ENCODE assay signal across 28 cellular contexts in the genomic region with DNA sequence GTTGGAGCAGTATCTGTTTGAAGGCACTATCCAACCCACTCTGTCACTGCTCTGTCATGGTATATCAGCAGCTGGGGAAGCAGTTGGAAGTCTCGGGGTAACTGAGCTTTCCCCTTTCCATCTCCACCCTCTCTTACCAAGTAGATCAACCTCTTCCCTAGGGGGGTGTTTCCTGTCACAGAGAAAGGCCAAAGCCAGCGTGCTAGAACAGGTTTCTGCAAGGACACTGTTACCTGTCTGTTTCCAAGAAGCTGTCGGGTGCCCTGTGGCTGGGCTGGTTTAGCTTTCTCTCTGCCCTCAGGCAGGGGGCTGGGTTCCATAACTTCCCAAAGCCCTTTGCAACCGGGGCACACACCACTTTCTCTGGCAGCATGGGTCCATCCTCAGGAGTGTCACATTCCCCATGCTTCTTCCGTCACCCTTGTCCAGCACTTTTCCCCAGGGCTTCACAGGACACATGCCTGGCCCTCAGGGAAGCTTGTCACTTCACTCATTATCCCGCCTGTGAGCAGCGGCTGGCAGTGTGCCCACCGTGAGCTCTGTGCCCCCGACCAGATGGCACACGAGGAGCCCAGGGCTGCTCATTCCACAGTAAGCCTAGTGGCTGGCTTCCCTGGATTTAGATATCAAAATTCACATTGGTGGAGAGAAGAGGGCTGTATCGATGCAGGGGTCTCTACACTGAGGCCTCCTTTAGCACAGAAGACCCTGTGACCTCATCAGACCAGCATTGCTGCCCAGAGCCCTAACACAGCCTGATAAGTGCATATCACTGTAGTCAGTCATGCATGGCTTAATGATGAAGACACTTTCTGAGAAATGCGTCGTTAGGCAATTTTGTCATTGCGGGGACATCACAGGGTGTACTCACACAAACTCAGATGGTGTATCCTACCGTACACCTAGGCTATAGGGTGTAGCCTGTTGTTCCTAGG.
DNase-seq lines count a peak whose midpoint lies in the region; ATAC-seq and TF ChIP-seq lines count a peak whose summit lies in the region.
"Had no signal": no experiment of that assay in that cellular context is flagged by ENCODE, and none has a peak within 500 bp of the region (broad histone marks: within the 10 kb centered on the region; RNA-seq: fewer than 3 reads in every experiment).

No MANE protein-coding gene starts in this region.

- H3K4me2 ChIP-seq in SK-N-SH = no peak overlapping the region
- H3K4me2 ChIP-seq: BLaER1, GM23338, smooth muscle cell had no signal

- H3K36me3 ChIP-seq in SK-N-SH (replicated peaks in 1 of 2; ENCODE audit: control insufficient read depth in 1 of 2, insufficient read depth in 2 of 2, low read length in 1 of 2) = no peaks in the 10 kb centered on the region
- H3K36me3 ChIP-seq in RWPE2 (ENCODE audit: low read depth) = no peaks in the 10 kb centered on the region
- H3K36me3 ChIP-seq: BLaER1 had no signal

- ATAC-seq in SK-N-SH treated with all-trans-retinoic acid at 6 μM for 48 hours (no peak), RWPE2 (ENCODE audit: low read depth) (peak; percentile 24; the same call in 2 of the 3 replicates), left cardiac atrium (peak; percentile 42 to 87), GM21423 (IDR thresholded peaks at IDR 0.05; ENCODE audit: unreplicated experiment) (no peak), HG03469 (IDR thresholded peaks at IDR 0.05; ENCODE audit: unreplicated experiment) (no peak)
- ATAC-seq: activated CD4-positive, CD25-positive, alpha-beta regulatory T cell treated with anti-CD3 and anti-CD28 coated beads, Interleukin-2, amount 50 U/mL, for 24 hours; activated CD8-positive, alpha-beta T cell treated with anti-CD3 and anti-CD28 coated beads, Interleukin-2, amount 10 ng/mL, durations not matched to agents 7 days and 5 days; GM23338 had no signal

- H3K27me3 ChIP-seq in SK-N-SH (ENCODE audit: insufficient read depth) (no peaks in the 10 kb centered on the region), RWPE2 (ENCODE audit: insufficient read depth, poor library complexity, severe bottlenecking) (no peaks in the 10 kb centered on the region)
- H3K27me3 ChIP-seq: BLaER1, testis had no signal

- 94% methylated on average over 9 of the region's 15 CpGs for WGBS in SK-N-SH (ENCODE audit: low lambda C conversion rate)

- TF ChIP-seq RAD21 in SK-N-SH (IDR thresholded peaks at IDR 0.05; ENCODE audit: low read length) = no peak

- H3K9me3 ChIP-seq in SK-N-SH (no peaks in the 10 kb centered on the region), RWPE2 (ENCODE audit: severe bottlenecking) (no peaks in the 10 kb centered on the region)
- H3K9me3 ChIP-seq: BLaER1, Caco-2, testis had no signal

- no peaks in the 10 kb centered on the region for H3K9me2 ChIP-seq in SK-N-SH

- peaks cover 0 to 10% of the 10 kb centered on the region in 2 experiments; a peak in 1 of 4 replicates for H3K4me1 ChIP-seq in SK-N-SH (ENCODE audit: control insufficient read depth in 1 of 2, insufficient read depth in 2 of 2, low read depth in 1 of 2, low read length in 1 of 2)
- peaks cover 8% of the 10 kb centered on the region for H3K4me1 ChIP-seq in RWPE2 (ENCODE audit: insufficient read depth, poor library complexity, severe bottlenecking)
- H3K4me1 ChIP-seq: BLaER1, Caco-2, testis had no signal

- no peak overlapping the region for H2AFZ ChIP-seq in SK-N-SH (ENCODE audit: low read depth)
- H2AFZ ChIP-seq: GM23338 had no signal

- H3F3A ChIP-seq in SK-N-SH (replicated peaks; ENCODE audit: insufficient read depth) = no peaks in the 10 kb centered on the region

- H3K9ac ChIP-seq in SK-N-SH = no peak overlapping the region
- H3K9ac ChIP-seq: BLaER1 had no signal

- H3K4me3 ChIP-seq in SK-N-SH (ENCODE audit: low read depth in 2 of 2, low read length in 1 of 2) (no peak overlapping the region), RWPE2 (ENCODE audit: severe bottlenecking) (no peak overlapping the region)
- H3K4me3 ChIP-seq: BLaER1, GM23338, smooth muscle cell, testis had no signal

- DNase-seq in SK-N-SH = peak; percentile 67
- no peak for DNase-seq in RWPE2 (ENCODE audit: low spot score)
- DNase-seq in left cardiac atrium = peak; percentile 52
- peak; percentile 61 for DNase-seq in ureter (ENCODE audit: low spot score)
- no peak for DNase-seq in AML-193 (lab: John Stamatoyannopoulos, UW)
- DNase-seq: activated CD8-positive, alpha-beta T cell treated with anti-CD3 and anti-CD28 coated beads, Interleukin-2, amount 10 ng/mL, durations not matched to agents 7 days and 5 days; activated naive CD4-positive, alpha-beta T cell; activated T-cell treated with anti-CD3 and anti-CD28 coated beads, Interleukin-2, amount 50 U/mL, for 24 hours; amniotic stem cell; Caco-2; central memory CD4-positive, alpha-beta T cell; foreskin melanocyte; Karpas-422; kidney; MV-4-11; NCI-H187 treated with DMSO at 0.1 percent for 48 hours; NK-92 treated with Interleukin-12 subunit alpha and Interleukin-12 subunit beta, amount 100 ng/mL, for 24 hours; stimulated activated CD4-positive, alpha-beta T cell treated with anti-CD3 and anti-CD28 coated beads, Interleukin-2, amount 100 ng/mL, for 48 hours; stimulated activated naive CD4-positive, alpha-beta T cell; testis had no signal

- CTCF ChIA-PET in SK-N-SH (lab: Yijun Ruan, JAX) = interaction anchor here (2.2 kb wide), 1 partner anchor 18 kb away, joined by 11 read pairs; no protein-coding TSS in a partner anchor

- no peak for TF ChIP-seq CTCF in SK-N-SH (IDR thresholded peaks at IDR 0.05)
- TF ChIP-seq CTCF in RWPE2 (IDR thresholded peaks at IDR 0.05; ENCODE audit: poor library complexity, severe bottlenecking) = no peak

- H3K27ac ChIP-seq in SK-N-SH (ENCODE audit: low read depth in 2 of 2, low read length in 1 of 2) (no peak overlapping the region), RWPE2 (ENCODE audit: poor library complexity, severe bottlenecking) (no peak overlapping the region)
- H3K27ac ChIP-seq: BLaER1, epithelial cell of prostate, testis had no signal

- no peaks in the 10 kb centered on the region for H4K20me1 ChIP-seq in SK-N-SH (ENCODE audit: insufficient read depth)
- H4K20me1 ChIP-seq: BLaER1 had no signal

- H3K79me2 ChIP-seq in SK-N-SH (ENCODE audit: insufficient read depth) = no peaks in the 10 kb centered on the region; the same call in 1 of the 2 replicates

- POLR2A ChIA-PET in SK-N-SH (lab: Yijun Ruan, JAX) = no interaction called here

- intact Hi-C loops in left cardiac atrium (cut with DNase I) = no loop called here

- TF ChIP-seq EP300 in SK-N-SH (IDR thresholded peaks at IDR 0.05; ENCODE audit: borderline replicate concordance in 1 of 2, low read depth in 1 of 2, low read length in 1 of 2) = no peak

TF ChIP-seq in SK-N-SH, 30 proteins besides CTCF, POLR2A, EP300 and RAD21:
- peak; percentile 28; the same call in 1 of the 2 replicates for TF ChIP-seq GATA2 (CRISPR knock-in tag; IDR thresholded peaks at IDR 0.05)
- TF ChIP-seq ELF1 (IDR thresholded peaks at IDR 0.05) = no peak
- no peak for TF ChIP-seq FOXM1 (IDR thresholded peaks at IDR 0.05; ENCODE audit: low read depth)
TF ChIP-seq in SK-N-SH: peak in this region for 1.

TF ChIP-seq in SK-N-SH treated with all-trans-retinoic acid at 6 μM for 48 hours, 23 proteins besides CTCF, POLR2A, EP300 and RAD21:
- TF ChIP-seq ZFP3 (CRISPR knock-in tag; IDR thresholded peaks at IDR 0.05) (no peak), ZNF565 (CRISPR knock-in tag; conservative IDR thresholded peaks at IDR 0.05; ENCODE audit: low read depth) (no peak), PPARA (CRISPR knock-in tag; IDR thresholded peaks at IDR 0.05; ENCODE audit: borderline replicate concordance) (no peak), CSRNP3 (CRISPR knock-in tag; IDR thresholded peaks at IDR 0.05) (no peak)
- TF ChIP-seq, protein P1, sequence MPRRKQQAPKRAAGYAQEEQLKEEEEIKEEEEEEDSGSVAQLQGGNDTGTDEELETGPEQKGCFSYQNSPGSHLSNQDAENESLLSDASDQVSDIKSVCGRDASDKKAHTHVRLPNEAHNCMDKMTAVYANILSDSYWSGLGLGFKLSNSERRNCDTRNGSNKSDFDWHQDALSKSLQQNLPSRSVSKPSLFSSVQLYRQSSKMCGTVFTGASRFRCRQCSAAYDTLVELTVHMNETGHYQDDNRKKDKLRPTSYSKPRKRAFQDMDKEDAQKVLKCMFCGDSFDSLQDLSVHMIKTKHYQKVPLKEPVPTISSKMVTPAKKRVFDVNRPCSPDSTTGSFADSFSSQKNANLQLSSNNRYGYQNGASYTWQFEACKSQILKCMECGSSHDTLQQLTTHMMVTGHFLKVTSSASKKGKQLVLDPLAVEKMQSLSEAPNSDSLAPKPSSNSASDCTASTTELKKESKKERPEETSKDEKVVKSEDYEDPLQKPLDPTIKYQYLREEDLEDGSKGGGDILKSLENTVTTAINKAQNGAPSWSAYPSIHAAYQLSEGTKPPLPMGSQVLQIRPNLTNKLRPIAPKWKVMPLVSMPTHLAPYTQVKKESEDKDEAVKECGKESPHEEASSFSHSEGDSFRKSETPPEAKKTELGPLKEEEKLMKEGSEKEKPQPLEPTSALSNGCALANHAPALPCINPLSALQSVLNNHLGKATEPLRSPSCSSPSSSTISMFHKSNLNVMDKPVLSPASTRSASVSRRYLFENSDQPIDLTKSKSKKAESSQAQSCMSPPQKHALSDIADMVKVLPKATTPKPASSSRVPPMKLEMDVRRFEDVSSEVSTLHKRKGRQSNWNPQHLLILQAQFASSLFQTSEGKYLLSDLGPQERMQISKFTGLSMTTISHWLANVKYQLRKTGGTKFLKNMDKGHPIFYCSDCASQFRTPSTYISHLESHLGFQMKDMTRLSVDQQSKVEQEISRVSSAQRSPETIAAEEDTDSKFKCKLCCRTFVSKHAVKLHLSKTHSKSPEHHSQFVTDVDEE (CRISPR knock-in tag; IDR thresholded peaks at IDR 0.05) = no peak

Comparison
In these comparisons a context has a peak if more than half of its experiments do, and no peak if none do; other contexts are left out.
1. DNase-seq: peak in SK-N-SH (single experiment), left cardiac atrium (single experiment) and ureter (single experiment); none in RWPE2 (single experiment) and AML-193 (0 of 2).
2. ATAC-seq: peak in RWPE2 (single experiment) and left cardiac atrium (2 of 2); none in SK-N-SH treated with all-trans-retinoic acid at 6 μM for 48 hours (single experiment), GM21423 (single experiment) and HG03469 (single experiment).